ENCODE assay signal across 21 cellular contexts in the genomic region with DNA sequence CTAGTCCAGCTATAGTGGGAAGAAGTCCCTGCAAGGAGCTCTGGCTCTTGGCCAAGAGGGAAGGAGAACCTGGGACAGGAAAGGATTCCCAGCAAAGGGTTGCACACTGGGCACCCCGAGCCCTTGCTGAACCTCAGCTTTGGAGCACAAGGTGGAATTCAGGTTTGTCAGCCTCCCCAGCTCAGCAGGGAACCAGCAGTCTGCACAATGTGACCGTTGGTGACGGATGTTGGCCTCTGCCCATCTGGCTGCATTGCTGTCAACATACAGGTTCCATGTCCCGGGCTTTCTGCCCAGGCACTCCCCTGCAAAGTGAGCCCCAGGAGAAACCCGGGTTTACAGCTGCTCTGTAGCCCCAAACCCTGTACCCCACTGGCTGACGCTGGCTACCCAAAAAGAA. TPM values are rescaled to one million over a fixed set of nuclear protein-coding genes. Genes with fewer than 3 reads are reported as not detected.
A peak's percentile ranks its signal among the peaks of the same experiment; 100 is the strongest.
DNase-seq lines count a peak whose midpoint lies in the region; ATAC-seq and TF ChIP-seq lines count a peak whose summit lies in the region.
"Had no signal": no experiment of that assay in that cellular context is flagged by ENCODE, and none has a peak within 500 bp of the region (broad histone marks: within the 10 kb centered on the region; RNA-seq: fewer than 3 reads in every experiment).

No MANE protein-coding gene starts in this region.

- H3K4me2 ChIP-seq in mammary epithelial cell (ENCODE audit: insufficient read depth, low read depth, low read length): no peak overlapping the region

- 56% methylated on average over 5 of the region's 6 CpGs for WGBS in mammary epithelial cell (ENCODE audit: low coverage, missing lambda C conversion rate)
- 44 to 52% methylated on average over 6 of the region's 6 CpGs for WGBS in heart right ventricle, 2 donors
- 27 to 38% (median 37%) methylated on average over 6 of the region's 6 CpGs for WGBS in stomach, 5 donors

- no peaks in the 10 kb centered on the region for H3K79me2 ChIP-seq in mammary epithelial cell (ENCODE audit: insufficient read depth, low read length)

- dilution Hi-C loops in mammary epithelial cell (cut with HindIII; ENCODE audit: low sequenced_read_pairs): no loop called here

- ATAC-seq in heart right ventricle: peak in 6 of 8 donors; percentile 57 to 82 (median 73)
- ATAC-seq: activated T-cell treated with anti-CD3 and anti-CD28 coated beads, Interleukin-2, amount 50 U/mL, for 4 hours; HCT116; psoas muscle had no signal

- H3K27ac ChIP-seq in mammary epithelial cell (ENCODE audit: insufficient read depth, low read depth, low read length): no peak overlapping the region
- H3K27ac ChIP-seq in VCaP: peak overlapping the region; percentile 14; the same call in 1 of the 2 replicates
- H3K27ac ChIP-seq in heart right ventricle: no peak overlapping the region
- no peak overlapping the region for H3K27ac ChIP-seq in stomach
- H3K27ac ChIP-seq: neutrophil, psoas muscle, thyroid gland had no signal

- TF ChIP-seq EP300 in stomach (IDR thresholded peaks at IDR 0.05): no peak

- no peak overlapping the region for H3K4me3 ChIP-seq in mammary epithelial cell (replicated peaks in 1 of 3; ENCODE audit: insufficient read depth in 1 of 3, low read depth in 2 of 3, low read length in 3 of 3)
- H3K4me3 ChIP-seq in heart right ventricle: no peak overlapping the region
- no peak overlapping the region for H3K4me3 ChIP-seq in stomach
- H3K4me3 ChIP-seq: psoas muscle, thyroid gland had no signal

- H3K27me3 ChIP-seq in mammary epithelial cell (ENCODE audit: insufficient read depth, low read length): peaks cover under 1% of the 10 kb centered on the region
- peaks cover 0 to 13% (median 5%) of the 10 kb centered on the region in 7 donors for H3K27me3 ChIP-seq in heart right ventricle
- peaks cover 0 to 16% (median 8%) of the 10 kb centered on the region in 3 donors for H3K27me3 ChIP-seq in stomach
- H3K27me3 ChIP-seq: thyroid gland had no signal

- H3K4me1 ChIP-seq in mammary epithelial cell (ENCODE audit: insufficient read depth, low read length): no peaks in the 10 kb centered on the region
- peaks cover 0 to 11% (median 0%) of the 10 kb centered on the region in 9 donors for H3K4me1 ChIP-seq in heart right ventricle
- H3K4me1 ChIP-seq in stomach: peaks cover 0 to 10% (median 7%) of the 10 kb centered on the region in 4 donors
- H3K4me1 ChIP-seq: psoas muscle, thyroid gland had no signal

- in situ Hi-C loops in T47D (cut with HindIII; ENCODE audit: low pct_unique_long_range_greater_than_20kb, low sequenced_read_pairs) (no loop called here), mammary epithelial cell (cut with MboI; ENCODE audit: low sequenced_read_pairs in 2 of 2) (no loop called here)

- no TSS peak for BruUV-seq in mammary epithelial cell (replicated peaks; lab: Mats Ljungman, UMichigan)

- H2AFZ ChIP-seq in mammary epithelial cell (ENCODE audit: low read depth, low read length): no peak overlapping the region

- H4K20me1 ChIP-seq in mammary epithelial cell (ENCODE audit: insufficient read depth, low read length): no peaks in the 10 kb centered on the region

- no peak overlapping the region for H3K9ac ChIP-seq in mammary epithelial cell (ENCODE audit: insufficient read depth, low read length)

- H3K36me3 ChIP-seq in mammary epithelial cell (ENCODE audit: insufficient read depth, low read length): no peaks in the 10 kb centered on the region
- no peaks in the 10 kb centered on the region for H3K36me3 ChIP-seq in heart right ventricle
- H3K36me3 ChIP-seq in stomach: peaks cover 0 to 8% (median 7%) of the 10 kb centered on the region in 4 donors
- H3K36me3 ChIP-seq: neutrophil, thyroid gland had no signal

- no peak for TF ChIP-seq POLR2A in stomach (IDR thresholded peaks at IDR 0.05)

- CTCF ChIA-PET in mammary epithelial cell (lab: Charles Lee; ENCODE audit: low non-redundant PET): no interaction called here

- TF ChIP-seq CTCF in mammary epithelial cell (conservative IDR thresholded peaks at IDR 0.05 in 1 of 2, IDR thresholded peaks at IDR 0.05 in 1 of 2; ENCODE audit: extremely low read depth in 1 of 2, insufficient read depth in 1 of 2, low read depth in 1 of 2, low read length in 2 of 2) (no peak), VCaP (conservative IDR thresholded peaks at IDR 0.05) (no peak), heart right ventricle (IDR thresholded peaks at IDR 0.05) (no peak), stomach (IDR thresholded peaks at IDR 0.05) (no peak)

- H3K9me3 ChIP-seq in mammary epithelial cell (replicated peaks; ENCODE audit: insufficient read depth, low read length): no peaks in the 10 kb centered on the region
- H3K9me3 ChIP-seq in heart right ventricle: no peaks in the 10 kb centered on the region
- no peaks in the 10 kb centered on the region for H3K9me3 ChIP-seq in stomach
- H3K9me3 ChIP-seq: neutrophil, psoas muscle, thyroid gland had no signal

- intact Hi-C loops in mammary epithelial cell (cut with micrococcal nuclease): no loop called here
- intact Hi-C loops in heart right ventricle (cut with DNase I): no loop called here
- intact Hi-C loops in stomach (cut with DNase I; ENCODE audit: low total_unique reads): no loop called here

- DNase-seq in T47D (ENCODE audit: low read depth in 1 of 2, low spot score in 1 of 2) (peak; percentile 26 to 72), mammary epithelial cell (no peak), heart right ventricle (peak in 1 of 2 donors; percentile 54), stomach (peak; percentile 81), NCI-H1417 treated with DMSO at 0.1 percent for 48 hours (lab: John Stamatoyannopoulos, UW) (no peak), NCI-H2081 treated with DMSO at 0.1 percent for 48 hours (lab: John Stamatoyannopoulos, UW) (no peak)
- no peak for DNase-seq in activated naive CD4-positive, alpha-beta T cell treated with anti-CD3 and anti-CD28 coated beads, Interleukin-2, amount 50 U/mL, for 16 hours
- DNase-seq: activated CD4-positive, alpha-beta T cell treated with anti-CD3 and anti-CD28 coated beads, Interleukin-2, amount 10 ng/mL, durations not matched to agents 7 days and 5 days; activated naive CD4-positive, alpha-beta T cell; activated T-cell treated with anti-CD3 and anti-CD28 coated beads, Interleukin-2, amount 50 U/mL, for 4 hours; CD4-positive, alpha-beta T cell; Karpas-422; mesendoderm; psoas muscle; thyroid gland had no signal

RNA-seq across cellular contexts. Expression of gene RPRML, which starts 6.7 kb away (rescaled TPM):
- total RNA-seq in mammary epithelial cell (not detected), heart right ventricle (under 1 TPM in 1 of 10 donors, not detected in 9; 0.37 TPM), stomach (not detected)
- polyA plus RNA-seq in mammary epithelial cell (not detected), heart right ventricle (under 1 TPM in 1 of 2 donors, not detected in 1; 0.38 TPM), stomach (1 to 10 TPM in 1 of 3 donors, under 1 TPM in 2; 0.37 to 2.4 (median 0.40) TPM)
- polyA minus RNA-seq in mammary epithelial cell: not detected
- total RNA-seq: activated CD4-positive, alpha-beta T cell treated with anti-CD3 and anti-CD28 coated beads, Interleukin-2, amount 10 ng/mL, durations not matched to agents 7 days and 5 days; activated T-cell treated with anti-CD3 and anti-CD28 coated beads, Interleukin-2, amount 50 U/mL, for 4 hours; CD4-positive, alpha-beta T cell; fibroblast of villous mesenchyme; skeletal muscle tissue; T-helper 2 cell treated with Interferon-gamma antibody and Interleukin-4, amounts not matched to agents 100 ng/mL and 5 ng/mL, for 36 hours; thyroid gland had no signal

RNA-seq across cellular contexts. Expression of gene GOSR2, which starts 49.4 kb away (rescaled TPM):
- total RNA-seq in mammary epithelial cell: 10 to 100 TPM; 38.8 to 56.8 TPM
- 42.1 TPM for polyA plus RNA-seq in mammary epithelial cell
- polyA minus RNA-seq in mammary epithelial cell: 21.1 TPM
- 10 to 100 TPM; 33.3 to 47.3 (median 40.0) TPM for total RNA-seq in heart right ventricle
- 10 to 100 TPM; 20.3 to 44.4 TPM for polyA plus RNA-seq in heart right ventricle
- 10 to 100 TPM; 25.0 to 84.0 (median 42.0) TPM for total RNA-seq in stomach
- polyA plus RNA-seq in stomach: 10 to 100 TPM; 15.3 to 24.1 (median 23.0) TPM

Comparison
In these comparisons a context has a peak if more than half of its experiments do, and no peak if none do; other contexts are left out.
1. DNase-seq: peak in T47D (2 of 2) and stomach (single experiment); none in mammary epithelial cell (single experiment), activated naive CD4-positive, alpha-beta T cell treated with anti-CD3 and anti-CD28 coated beads, Interleukin-2, amount 50 U/mL, for 16 hours (single experiment), NCI-H1417 treated with DMSO at 0.1 percent for 48 hours (single experiment) and NCI-H2081 treated with DMSO at 0.1 percent for 48 hours (single experiment).